In the genomic region with DNA sequence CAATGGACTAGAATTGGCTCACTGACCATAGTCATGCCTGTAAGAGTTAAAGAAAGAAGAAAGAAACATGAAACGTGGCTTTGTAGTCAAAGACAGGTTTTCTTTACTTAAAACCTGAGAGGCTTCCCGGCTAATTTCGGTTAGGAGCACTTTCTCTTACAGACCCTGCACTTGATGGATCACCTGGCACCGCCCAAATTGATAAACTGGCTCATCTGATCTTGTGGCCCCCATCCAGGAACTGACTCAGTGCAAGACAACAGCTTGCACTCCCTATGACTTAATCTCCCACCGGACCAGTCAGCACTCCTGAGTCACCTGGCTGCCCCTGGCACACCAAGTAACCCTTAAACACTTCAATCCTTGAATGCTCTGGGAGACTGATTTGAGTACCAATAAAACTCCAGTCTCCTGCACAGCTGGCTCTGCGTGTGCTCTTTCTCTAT, we compare ENCODE assay signal across 9 cellular contexts. TPM values are rescaled to one million over a fixed set of nuclear protein-coding genes. Genes with fewer than 3 reads are reported as not detected.
DNase-seq lines count a peak whose midpoint lies in the region; ATAC-seq, FAIRE-seq and TF ChIP-seq lines count a peak whose summit lies in the region.
"Had no signal": no experiment of that assay in that cellular context is flagged by ENCODE, and none has a peak within 500 bp of the region (broad histone marks: within the 10 kb centered on the region; RNA-seq: fewer than 3 reads in every experiment).

No MANE protein-coding gene starts in this region.

- peak overlapping the region; percentile 65 for H3K9ac ChIP-seq in keratinocyte (ENCODE audit: control insufficient read depth, extremely low read depth, insufficient read depth, low read length)

- H4K20me1 ChIP-seq in keratinocyte (ENCODE audit: control insufficient read depth, extremely low read depth, insufficient read depth, low read length) = no peaks in the 10 kb centered on the region

- peaks cover 30% of the 10 kb centered on the region for H3K4me1 ChIP-seq in keratinocyte (ENCODE audit: control insufficient read depth, extremely low read depth, insufficient read depth, low read length)

- peak; percentile 66 for DNase-seq in AG10803 (ENCODE audit: low read depth)
- DNase-seq in HFFc6 = peak; percentile 79
- peak; percentile 78 for DNase-seq in astrocyte of the spinal cord (ENCODE audit: low read depth, low spot score)
- DNase-seq in keratinocyte (ENCODE audit: low read depth, low spot score) = peak; percentile 98
- no peak for DNase-seq in ecto neural progenitor cell (ENCODE audit: low spot score)
- DNase-seq in GM10248 (ENCODE audit: extremely low spot score) = no peak
- no peak for DNase-seq in occipital lobe (lab: John Stamatoyannopoulos, UW)

- peak overlapping the region; percentile 89 for H3K27ac ChIP-seq in keratinocyte (ENCODE audit: control insufficient read depth, insufficient read depth, low read length)

- H3K9me1 ChIP-seq in keratinocyte (ENCODE audit: control insufficient read depth, extremely low read depth, insufficient read depth, low read length) = no peaks in the 10 kb centered on the region

- FAIRE-seq in keratinocyte (lab: Jason Lieb, UNC) = peak; percentile 91

- H3K36me3 Mint-ChIP-seq in HFFc6 (ENCODE audit: low read depth) = peaks cover 39% of the 10 kb centered on the region

- H3K27me3 Mint-ChIP-seq in HFFc6 (ENCODE audit: insufficient read depth) = peaks cover 2% of the 10 kb centered on the region; the same call in 1 of the 2 replicates
- H3K27me3 Mint-ChIP-seq: dendritic cell treated with granulocyte-macrophage colony-stimulating factor and Interleukin-4, amounts not matched to agents 40 ng/mL and 50 ng/mL, for 4 days had no signal

- H3K36me3 ChIP-seq in keratinocyte (ENCODE audit: control insufficient read depth in 2 of 2, extremely low read depth in 1 of 2, insufficient read depth in 2 of 2, low read length in 2 of 2) = peaks cover 2 to 7% of the 10 kb centered on the region in 2 experiments

- no peak for ATAC-seq in HG02938 (IDR thresholded peaks at IDR 0.05; ENCODE audit: unreplicated experiment)

- peak overlapping the region; percentile 77 for H3K4me2 ChIP-seq in keratinocyte (ENCODE audit: control insufficient read depth, extremely low read depth, insufficient read depth, low read depth, low read length)

- peaks cover 5% of the 10 kb centered on the region for H3K79me2 ChIP-seq in keratinocyte (ENCODE audit: control insufficient read depth, insufficient read depth, low read length)

- POLR2A ChIA-PET in GM10248 (lab: Yijun Ruan, JAX) = no interaction called here

- H3K9me3 Mint-ChIP-seq in HFFc6 = no peaks in the 10 kb centered on the region
- H3K9me3 Mint-ChIP-seq: dendritic cell treated with granulocyte-macrophage colony-stimulating factor and Interleukin-4, amounts not matched to agents 40 ng/mL and 50 ng/mL, for 4 days had no signal

- H3K4me1 Mint-ChIP-seq in HFFc6 (ENCODE audit: low read depth) = peaks cover 24% of the 10 kb centered on the region

- no peak for TF ChIP-seq CTCF in AG10803 (conservative IDR thresholded peaks at IDR 0.05; ENCODE audit: low read length)
- TF ChIP-seq CTCF in HFFc6 (IDR thresholded peaks at IDR 0.05) = no peak
- TF ChIP-seq CTCF in astrocyte of the spinal cord (IDR thresholded peaks at IDR 0.05; ENCODE audit: low read depth, low read length) = no peak
- TF ChIP-seq CTCF in keratinocyte (optimal IDR thresholded peaks at IDR 0.05 in 1 of 3, IDR thresholded peaks at IDR 0.05 in 1 of 3, conservative IDR thresholded peaks at IDR 0.05 in 1 of 3; ENCODE audit: extremely low read depth in 1 of 3, insufficient read depth in 2 of 3, low read length in 3 of 3) = no peak
- TF ChIP-seq CTCF in GM10248 (IDR thresholded peaks at IDR 0.05; ENCODE audit: control extremely low read depth, extremely low read depth, low read depth, missing control alignments) = no peak

- no peaks in the 10 kb centered on the region for H3K9me3 ChIP-seq in keratinocyte (ENCODE audit: control insufficient read depth, low read depth, low read length)

- dilution Hi-C loops in keratinocyte (cut with MboI; ENCODE audit: extremely low pct_ligation_motif_present, low sequenced_read_pairs) = no loop called here

- CTCF ChIA-PET in GM10248 (lab: Yijun Ruan, JAX) = interaction anchor here (0.6 to 4.8 kb wide), 9 partner anchors 9 to 284 kb away, joined by 3 to 35 read pairs (median 3); a partner anchor contains a TSS

- no peak overlapping the region for H3K4me3 ChIP-seq in AG10803 (ENCODE audit: low read length)
- H3K4me3 ChIP-seq in astrocyte of the spinal cord (ENCODE audit: low read depth, low read length) = no peak overlapping the region
- H3K4me3 ChIP-seq in keratinocyte (ENCODE audit: control insufficient read depth in 2 of 3, extremely low read depth in 1 of 3, insufficient read depth in 2 of 3, low read depth in 1 of 3, low read length in 3 of 3) = peak overlapping the region in 2 of 3 experiments; percentile 31 to 58

- no peaks in the 10 kb centered on the region for H3K27me3 ChIP-seq in keratinocyte (ENCODE audit: control insufficient read depth, extremely low read depth, insufficient read depth, low read length)

- peak overlapping the region; percentile 79 for H3K27ac Mint-ChIP-seq in HFFc6
- H3K27ac Mint-ChIP-seq: dendritic cell treated with granulocyte-macrophage colony-stimulating factor and Interleukin-4, amounts not matched to agents 40 ng/mL and 50 ng/mL, for 4 days had no signal

- H3K4me3 Mint-ChIP-seq in HFFc6 = peak overlapping the region; percentile 32
- H3K4me3 Mint-ChIP-seq: dendritic cell treated with granulocyte-macrophage colony-stimulating factor and Interleukin-4, amounts not matched to agents 40 ng/mL and 50 ng/mL, for 4 days had no signal

- in situ Hi-C loops in astrocyte of the spinal cord (cut with HindIII; ENCODE audit: low sequenced_read_pairs) = no loop called here

- peak overlapping the region; percentile 71 for H2AFZ ChIP-seq in keratinocyte (ENCODE audit: control insufficient read depth, low read length)

RNA-seq across cellular contexts. Expression of a gene that starts 12.3 kb away (rescaled TPM):
- total RNA-seq in HFFc6 (2021; fragmentation: NEBNext Ultra II Directional; extraction: Animal tissue kit (Norgen Biotek cat#: 25700)) = 100 to 1,000 TPM in 1 of 6 experiments, 10 to 100 TPM in 5; 82.7 to 113 (median 96.7) TPM
- 86.2 to 157 TPM (median 96.2 TPM) in 3 replicates for polyA plus RNA-seq in keratinocyte
- polyA plus RNA-seq in keratinocyte (2011; ENCODE audit: low read depth) = 24.1 TPM
- 84.7 and 117 TPM in 2 replicates for polyA plus RNA-seq in keratinocyte (2011; cell fraction: cytosol; rRNA removed)
- polyA plus RNA-seq in keratinocyte (2011; cell fraction: nucleus; rRNA removed) = 25.9 and 36.5 TPM in 2 replicates
- 52.9 and 85.5 TPM in 2 replicates for polyA plus RNA-seq in keratinocyte (2012; ENCODE audit: low replicate concordance)
- polyA minus RNA-seq in keratinocyte = 11.0 to 59.4 TPM (median 31.0 TPM) in 3 replicates
- polyA minus RNA-seq in keratinocyte (2011; cell fraction: cytosol; rRNA and poly(A)+ RNA removed) = 34.9 TPM
- polyA minus RNA-seq in keratinocyte (2011; cell fraction: nucleus; rRNA and poly(A)+ RNA removed) = 6.2 and 12.6 TPM in 2 replicates
- total RNA-seq in occipital lobe = 48.8 TPM

RNA-seq across cellular contexts. Expression of a gene that starts 37.0 kb away (rescaled TPM):
- 100 to 1,000 TPM; 140 to 158 (median 145) TPM for total RNA-seq in HFFc6 (2021; fragmentation: NEBNext Ultra II Directional; extraction: Animal tissue kit (Norgen Biotek cat#: 25700))
- polyA plus RNA-seq in keratinocyte = 245 to 304 TPM (median 246 TPM) in 3 replicates
- polyA plus RNA-seq in keratinocyte (2011; ENCODE audit: low read depth) = 56.7 TPM
- polyA plus RNA-seq in keratinocyte (2011; cell fraction: cytosol; rRNA removed) = 228 and 376 TPM in 2 replicates
- 120 and 159 TPM in 2 replicates for polyA plus RNA-seq in keratinocyte (2011; cell fraction: nucleus; rRNA removed)
- 161 and 186 TPM in 2 replicates for polyA plus RNA-seq in keratinocyte (2012; ENCODE audit: low replicate concordance)
- 29.3 to 97.4 TPM (median 80.2 TPM) in 3 replicates for polyA minus RNA-seq in keratinocyte
- 88.8 TPM for polyA minus RNA-seq in keratinocyte (2011; cell fraction: cytosol; rRNA and poly(A)+ RNA removed)
- polyA minus RNA-seq in keratinocyte (2011; cell fraction: nucleus; rRNA and poly(A)+ RNA removed) = 21.6 and 34.7 TPM in 2 replicates
- 34.2 TPM for total RNA-seq in occipital lobe

Comparison
In these comparisons a context has a peak if more than half of its experiments do, and no peak if none do; other contexts are left out.
1. DNase-seq: peak in AG10803 (single experiment), HFFc6 (single experiment), astrocyte of the spinal cord (single experiment) and keratinocyte (single experiment); none in ecto neural progenitor cell (single experiment), GM10248 (single experiment) and occipital lobe (single experiment).
2. H3K4me3 ChIP-seq: peak in keratinocyte (2 of 3); none in AG10803 (single experiment) and astrocyte of the spinal cord (single experiment).